ENCODE assay signal across 1 cellular context in the genomic region with DNA sequence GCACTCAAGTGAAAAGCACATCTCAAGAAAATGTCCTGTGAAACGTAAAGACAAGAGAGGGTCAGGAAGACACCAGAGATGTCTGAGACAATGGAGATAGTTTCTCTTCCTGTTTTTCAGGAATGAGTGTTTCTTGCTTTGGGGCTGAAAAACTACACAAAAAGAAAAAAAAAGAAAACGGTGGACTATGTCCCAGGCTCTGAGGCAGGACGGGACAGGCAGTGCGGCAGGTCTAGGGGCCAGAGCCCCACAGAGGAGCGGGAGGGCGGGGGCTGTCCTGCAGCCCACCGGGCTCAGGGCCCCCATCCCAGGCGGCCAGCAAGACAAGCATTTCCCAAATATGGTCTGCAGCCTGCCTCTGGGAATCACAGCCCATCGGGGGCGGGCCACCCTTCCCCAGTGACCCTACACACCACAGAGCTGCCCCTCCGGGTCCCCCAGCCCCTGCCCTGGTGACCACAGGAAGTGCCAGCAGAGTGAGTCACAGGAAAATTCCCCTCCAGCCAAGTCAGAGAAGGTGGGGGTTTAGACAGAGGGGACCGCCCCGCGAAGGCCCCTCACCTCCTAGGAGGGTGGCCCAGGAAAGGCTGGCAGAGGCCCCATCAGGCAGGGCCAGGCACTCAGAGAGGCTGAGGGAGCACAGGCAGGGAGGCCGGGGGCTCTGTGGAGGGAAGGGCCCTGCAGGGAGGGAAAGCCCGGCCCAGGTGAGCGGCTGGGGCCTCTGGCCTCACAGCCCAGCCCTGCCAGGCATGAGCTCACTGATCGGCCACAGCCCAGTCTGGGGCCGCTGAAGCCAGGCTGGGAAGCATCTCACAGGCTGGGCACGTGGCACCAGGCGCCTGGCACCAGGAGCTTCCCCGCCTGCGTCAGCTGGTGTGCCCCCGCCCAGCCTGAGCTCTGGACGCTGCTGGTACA.
A peak's percentile ranks its signal among the peaks of the same experiment; 100 is the strongest.
TF ChIP-seq lines count a peak whose summit lies in the region.

No MANE protein-coding gene starts in this region.

TF ChIP-seq in HepG2, 621 proteins besides CTCF, POLR2A, EP300 and RAD21 (continued from another document):
- TF ChIP-seq, protein P1, sequence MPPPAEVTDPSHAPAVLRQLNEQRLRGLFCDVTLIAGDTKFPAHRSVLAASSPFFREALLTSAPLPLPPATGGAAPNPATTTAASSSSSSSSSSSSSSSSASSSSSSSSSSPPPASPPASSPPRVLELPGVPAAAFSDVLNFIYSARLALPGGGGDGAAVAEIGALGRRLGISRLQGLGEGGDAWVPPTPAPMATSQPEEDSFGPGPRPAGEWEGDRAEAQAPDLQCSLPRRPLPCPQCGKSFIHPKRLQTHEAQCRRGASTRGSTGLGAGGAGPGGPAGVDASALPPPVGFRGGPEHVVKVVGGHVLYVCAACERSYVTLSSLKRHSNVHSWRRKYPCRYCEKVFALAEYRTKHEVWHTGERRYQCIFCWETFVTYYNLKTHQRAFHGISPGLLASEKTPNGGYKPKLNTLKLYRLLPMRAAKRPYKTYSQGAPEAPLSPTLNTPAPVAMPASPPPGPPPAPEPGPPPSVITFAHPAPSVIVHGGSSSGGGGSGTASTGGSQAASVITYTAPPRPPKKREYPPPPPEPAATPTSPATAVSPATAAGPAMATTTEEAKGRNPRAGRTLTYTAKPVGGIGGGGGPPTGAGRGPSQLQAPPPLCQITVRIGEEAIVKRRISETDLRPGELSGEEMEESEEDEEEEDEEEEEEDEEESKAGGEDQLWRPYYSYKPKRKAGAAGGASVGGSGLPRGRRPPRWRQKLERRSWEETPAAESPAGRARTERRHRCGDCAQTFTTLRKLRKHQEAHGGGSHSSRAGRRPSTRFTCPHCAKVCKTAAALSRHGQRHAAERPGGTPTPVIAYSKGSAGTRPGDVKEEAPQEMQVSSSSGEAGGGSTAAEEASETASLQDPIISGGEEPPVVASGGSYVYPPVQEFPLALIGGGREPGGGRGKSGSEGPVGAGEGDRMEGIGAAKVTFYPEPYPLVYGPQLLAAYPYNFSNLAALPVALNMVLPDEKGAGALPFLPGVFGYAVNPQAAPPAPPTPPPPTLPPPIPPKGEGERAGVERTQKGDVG (CRISPR knock-in tag; IDR thresholded peaks at IDR 0.05; ENCODE audit: borderline replicate concordance): peak; percentile 95; the same call in 1 of the 2 replicates
- TF ChIP-seq SSRP1 (CRISPR knock-in tag; IDR thresholded peaks at IDR 0.05) (no peak), KDM2A (CRISPR knock-in tag; IDR thresholded peaks at IDR 0.05; ENCODE audit: borderline replicate concordance, low read depth) (peak; percentile 94; the same call in 1 of the 2 replicates), ZNF501 (CRISPR knock-in tag; IDR thresholded peaks at IDR 0.05) (peak; percentile 86; the same call in 1 of the 2 replicates), AGO2 (optimal IDR thresholded peaks at IDR 0.05; ENCODE audit: low read depth, low read length) (peak; percentile 99), ZNF441 (CRISPR knock-in tag; IDR thresholded peaks at IDR 0.05; ENCODE audit: borderline replicate concordance) (peak; percentile 82; the same call in 1 of the 2 replicates), NFYB (CRISPR knock-in tag; IDR thresholded peaks at IDR 0.05) (no peak; the same call in 1 of the 2 replicates), MBD4 (IDR thresholded peaks at IDR 0.05; ENCODE audit: borderline replicate concordance, low read length) (no peak), NFE2 (CRISPR knock-in tag; IDR thresholded peaks at IDR 0.05) (no peak), ZNF766 (CRISPR knock-in tag; IDR thresholded peaks at IDR 0.05; ENCODE audit: borderline replicate concordance) (no peak; the same call in 1 of the 2 replicates)
- TF ChIP-seq, protein P2, sequence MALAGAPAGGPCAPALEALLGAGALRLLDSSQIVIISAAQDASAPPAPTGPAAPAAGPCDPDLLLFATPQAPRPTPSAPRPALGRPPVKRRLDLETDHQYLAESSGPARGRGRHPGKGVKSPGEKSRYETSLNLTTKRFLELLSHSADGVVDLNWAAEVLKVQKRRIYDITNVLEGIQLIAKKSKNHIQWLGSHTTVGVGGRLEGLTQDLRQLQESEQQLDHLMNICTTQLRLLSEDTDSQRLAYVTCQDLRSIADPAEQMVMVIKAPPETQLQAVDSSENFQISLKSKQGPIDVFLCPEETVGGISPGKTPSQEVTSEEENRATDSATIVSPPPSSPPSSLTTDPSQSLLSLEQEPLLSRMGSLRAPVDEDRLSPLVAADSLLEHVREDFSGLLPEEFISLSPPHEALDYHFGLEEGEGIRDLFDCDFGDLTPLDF (CRISPR knock-in tag; IDR thresholded peaks at IDR 0.05): 0 out of 2 replicates have a peak, but pooled peaks have one; percentile 4
- TF ChIP-seq, protein P3, sequence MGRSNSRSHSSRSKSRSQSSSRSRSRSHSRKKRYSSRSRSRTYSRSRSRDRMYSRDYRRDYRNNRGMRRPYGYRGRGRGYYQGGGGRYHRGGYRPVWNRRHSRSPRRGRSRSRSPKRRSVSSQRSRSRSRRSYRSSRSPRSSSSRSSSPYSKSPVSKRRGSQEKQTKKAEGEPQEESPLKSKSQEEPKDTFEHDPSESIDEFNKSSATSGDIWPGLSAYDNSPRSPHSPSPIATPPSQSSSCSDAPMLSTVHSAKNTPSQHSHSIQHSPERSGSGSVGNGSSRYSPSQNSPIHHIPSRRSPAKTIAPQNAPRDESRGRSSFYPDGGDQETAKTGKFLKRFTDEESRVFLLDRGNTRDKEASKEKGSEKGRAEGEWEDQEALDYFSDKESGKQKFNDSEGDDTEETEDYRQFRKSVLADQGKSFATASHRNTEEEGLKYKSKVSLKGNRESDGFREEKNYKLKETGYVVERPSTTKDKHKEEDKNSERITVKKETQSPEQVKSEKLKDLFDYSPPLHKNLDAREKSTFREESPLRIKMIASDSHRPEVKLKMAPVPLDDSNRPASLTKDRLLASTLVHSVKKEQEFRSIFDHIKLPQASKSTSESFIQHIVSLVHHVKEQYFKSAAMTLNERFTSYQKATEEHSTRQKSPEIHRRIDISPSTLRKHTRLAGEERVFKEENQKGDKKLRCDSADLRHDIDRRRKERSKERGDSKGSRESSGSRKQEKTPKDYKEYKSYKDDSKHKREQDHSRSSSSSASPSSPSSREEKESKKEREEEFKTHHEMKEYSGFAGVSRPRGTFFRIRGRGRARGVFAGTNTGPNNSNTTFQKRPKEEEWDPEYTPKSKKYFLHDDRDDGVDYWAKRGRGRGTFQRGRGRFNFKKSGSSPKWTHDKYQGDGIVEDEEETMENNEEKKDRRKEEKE (IDR thresholded peaks at IDR 0.05): no peak
